ENCODE assay signal across 18 cellular contexts in genomic region chr10:72045586-72045985, GRCh38.
"Had no signal": no experiment of that assay in that cellular context is flagged by ENCODE, and none has a peak within 500 bp of the region (broad histone marks: within the 10 kb centered on the region; RNA-seq: fewer than 3 reads in every experiment).

No MANE protein-coding gene starts in this region.

- H3K27me3 ChIP-seq: adrenal gland, esophagus muscularis mucosa, foreskin keratinocyte, right atrium auricular region, uterus had no signal

- DNase-seq: activated CD4-positive, alpha-beta T cell treated with anti-CD3 and anti-CD28 coated beads for 36 hours; activated CD8-positive, alpha-beta T cell treated with anti-CD3 and anti-CD28 coated beads for 36 hours; activated effector memory CD4-positive, alpha-beta T cell treated with anti-CD3 and anti-CD28 coated beads, Interleukin-2, amount 50 U/mL, for 16 hours; activated T-cell treated with anti-CD3 and anti-CD28 coated beads, Interleukin-2, amount 50 U/mL, for 4 hours; adrenal gland; glutamatergic neuron; kidney glomerular epithelial cell; nucleus accumbens; stimulated activated CD4-positive, alpha-beta T cell treated with anti-CD3 and anti-CD28 coated beads, Interleukin-4, amount 100 ng/mL, for 24 hours; stimulated activated naive CD4-positive, alpha-beta T cell treated with Interleukin-2 at 50 U/mL for 16 hours; T-helper 17 cell; uterus had no signal

- H3K4me1 ChIP-seq: uterus had no signal

- H3K36me3 ChIP-seq: adrenal gland, esophagus muscularis mucosa, right atrium auricular region, uterus had no signal

- ATAC-seq: activated CD4-positive, alpha-beta T cell treated with anti-CD3 and anti-CD28 coated beads for 36 hours; activated CD8-positive, alpha-beta T cell treated with anti-CD3 and anti-CD28 coated beads for 36 hours; activated T-cell treated with anti-CD3 and anti-CD28 coated beads, Interleukin-2, amount 50 U/mL, for 4 hours; T-helper 17 cell had no signal

- H3K9me3 ChIP-seq: adrenal gland, esophagus muscularis mucosa, right atrium auricular region, uterus had no signal

- H3K27ac ChIP-seq: esophagus muscularis mucosa, foreskin keratinocyte had no signal

- H3K4me3 ChIP-seq: adrenal gland, esophagus muscularis mucosa, right atrium auricular region, skin epidermis, uterus had no signal

- FAIRE-seq: bronchial epithelial cell, endometrium had no signal
